8 cellular contexts compared by ENCODE assay signal in the genomic region with DNA sequence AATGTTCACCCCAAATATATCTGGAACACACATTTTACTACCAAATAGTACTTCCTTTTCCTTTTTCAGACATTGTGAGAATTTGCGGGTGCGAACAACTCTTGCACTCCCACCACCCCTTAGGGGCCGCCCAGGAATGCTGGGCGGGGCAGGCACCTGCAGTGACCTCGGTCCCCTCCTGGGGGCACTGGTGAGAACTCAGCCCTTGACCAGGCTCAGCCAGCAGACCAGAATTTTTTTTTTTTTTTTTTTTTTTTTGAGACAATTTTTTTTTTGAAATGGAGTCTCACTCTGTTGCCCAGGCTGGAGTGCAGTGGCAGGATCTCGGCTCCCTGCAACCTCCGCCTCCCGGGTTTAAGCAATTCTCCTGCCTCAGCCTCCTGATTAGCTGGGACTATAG.
DNase-seq lines count a peak whose midpoint lies in the region; ATAC-seq and TF ChIP-seq lines count a peak whose summit lies in the region.

No MANE protein-coding gene starts in this region.

- peaks cover 4% of the 10 kb centered on the region for H4K20me1 ChIP-seq in PC-9 (ENCODE audit: insufficient read depth)

- DNase-seq in ELR (ENCODE audit: low read depth) (peak; percentile 27), PC-9 (peak in 1 of 2 experiments; percentile 31), foreskin keratinocyte (peak in 1 of 2 donors; percentile 1), foreskin melanocyte (no peak), EL (no peak)

- no peak overlapping the region for H2AFZ ChIP-seq in PC-9

- H3F3A ChIP-seq in PC-9 (ENCODE audit: insufficient read depth, low read depth) = 0 out of 2 replicates have a peak, but pooled peaks cover 15% of the 10 kb centered on the region

- no peak overlapping the region for H3K27ac ChIP-seq in 22Rv1
- H3K27ac ChIP-seq in PC-9 = no peak overlapping the region
- H3K27ac ChIP-seq in foreskin keratinocyte = no peak overlapping the region

- H3K4me2 ChIP-seq in PC-9 = no peak overlapping the region

- 0 out of 2 replicates have a peak, but pooled peaks cover 9% of the 10 kb centered on the region for H3K36me3 ChIP-seq in PC-9 (ENCODE audit: low read depth)

- no TSS peak for BruUV-seq in PC-9 (replicated peaks; lab: Mats Ljungman, UMichigan)

- CTCF ChIA-PET in PC-9 (lab: Charles Lee) = interaction anchor here (0.7 kb wide), 1 partner anchor 123 kb away, joined by 4 read pairs; no protein-coding TSS in a partner anchor

- intact Hi-C loops in PC-9 (cut with micrococcal nuclease; ENCODE audit: unreplicated experiment) = loop anchor here (10.0 kb wide), 2 partner anchors 133 to 147 kb away; no protein-coding TSS in a partner anchor

- H3K4me1 ChIP-seq in PC-9 (replicated peaks; ENCODE audit: insufficient read depth) (no peaks in the 10 kb centered on the region), foreskin keratinocyte (no peaks in the 10 kb centered on the region)

- ATAC-seq in foreskin keratinocyte (no peak), GM19023 (IDR thresholded peaks at IDR 0.05; ENCODE audit: unreplicated experiment) (no peak), HG03135 (IDR thresholded peaks at IDR 0.05; ENCODE audit: unreplicated experiment) (no peak)

- no peak overlapping the region for H3K4me3 ChIP-seq in PC-9

- no peaks in the 10 kb centered on the region for H3K79me2 ChIP-seq in PC-9 (ENCODE audit: low read depth)

- TF ChIP-seq CTCF in 22Rv1 (IDR thresholded peaks at IDR 0.05) (peak; percentile 85), PC-9 (conservative IDR thresholded peaks at IDR 0.05) (peak; percentile 82), foreskin keratinocyte (conservative IDR thresholded peaks at IDR 0.05) (peak; percentile 57)

- H3K9me3 ChIP-seq in PC-9 (ENCODE audit: insufficient read depth, low read depth) = no peaks in the 10 kb centered on the region

- H3K27me3 ChIP-seq in PC-9 (ENCODE audit: insufficient read depth, low read depth) (no peaks in the 10 kb centered on the region), foreskin keratinocyte (no peaks in the 10 kb centered on the region)

- H3K9me2 ChIP-seq in PC-9 (ENCODE audit: insufficient read depth) = no peaks in the 10 kb centered on the region

- POLR2A ChIA-PET in PC-9 (lab: Charles Lee; ENCODE audit: unreplicated experiment) = no interaction called here
